In the genomic region with DNA sequence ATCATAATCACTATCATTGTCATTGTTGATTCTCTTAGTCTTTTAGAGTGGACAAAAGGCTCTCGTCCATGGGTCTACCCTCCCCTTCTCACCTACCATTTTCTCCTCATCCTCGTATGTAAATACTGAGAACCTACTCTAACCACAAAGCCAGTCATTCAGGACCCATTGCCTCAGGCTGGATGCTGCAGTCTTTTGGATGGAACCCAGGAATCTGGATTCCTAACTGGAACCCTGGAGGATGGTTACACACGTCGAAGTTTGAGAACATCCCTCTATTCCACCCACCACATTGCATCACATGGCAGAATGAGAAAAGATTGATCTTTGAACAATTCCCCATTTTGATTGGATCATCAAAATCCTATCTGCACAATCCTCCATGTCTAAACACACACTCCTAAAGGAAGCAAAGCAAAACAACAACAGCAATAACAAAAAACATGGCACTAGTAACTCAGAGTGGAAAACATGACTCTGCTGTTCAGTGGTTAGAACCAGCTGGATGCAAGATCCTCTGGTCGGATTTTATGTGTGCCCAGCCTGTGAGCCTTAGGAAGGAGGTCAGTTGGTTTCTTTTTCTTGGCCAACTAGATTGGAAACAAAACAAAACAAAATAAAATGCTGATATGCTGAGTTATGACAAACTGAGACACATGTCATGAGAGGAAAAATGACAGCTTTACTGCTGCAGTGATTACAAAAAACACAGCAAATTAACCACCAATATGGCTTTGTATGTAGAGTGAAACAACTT, we compare ENCODE assay signal across 22 cellular contexts. TPM values are rescaled to one million over a fixed set of nuclear protein-coding genes. Genes with fewer than 3 reads are reported as not detected.
"Had no signal": no experiment of that assay in that cellular context is flagged by ENCODE, and none has a peak within 500 bp of the region (broad histone marks: within the 10 kb centered on the region; RNA-seq: fewer than 3 reads in every experiment).

No MANE protein-coding gene starts in this region.

- H3K27ac Mint-ChIP-seq: naive thymus-derived CD8-positive, alpha-beta T cell; nephron progenitor cell; stimulated activated naive B cell treated with anti-CD40 and anti-IgM and Interleukin-4, amounts not matched to agents 10 μg/mL and 1 μg/mL and 100 μg/mL, for 72 hours; stimulated activated naive CD8-positive, alpha-beta T cell treated with anti-CD3 and anti-CD28 coated beads, Interleukin-15, Interleukin-2, amounts not matched to agents 100 ng/mL and 50 ng/mL, for 24 hours had no signal

- H3K4me3 ChIP-seq: dorsolateral prefrontal cortex, gastrocnemius medialis, lower lobe of right lung, psoas muscle, skin epidermis, spleen, thoracic aorta, tibial nerve, upper lobe of left lung, uterus had no signal

- H3K9me3 ChIP-seq: gastrocnemius medialis, lower lobe of right lung, thoracic aorta, upper lobe of left lung, uterus had no signal

- H3K27me3 ChIP-seq: gastrocnemius medialis, spleen, tibial nerve, upper lobe of left lung, uterus had no signal

- DNase-seq: dorsolateral prefrontal cortex; effector CD4-positive, alpha-beta T cell; foreskin fibroblast; gastrocnemius medialis; head of caudate nucleus; left ventricle myocardium superior; lower lobe of right lung; naive thymus-derived CD8-positive, alpha-beta T cell; nephron progenitor cell; nucleus accumbens; psoas muscle; right cardiac atrium; spleen; stimulated activated naive B cell treated with anti-CD40 and anti-IgM and Interleukin-4, amounts not matched to agents 10 μg/mL and 1 μg/mL and 100 μg/mL, for 72 hours; upper lobe of left lung; uterus had no signal

- H3K4me1 ChIP-seq: gastrocnemius medialis, lower lobe of right lung, psoas muscle, spleen, tibial nerve, upper lobe of left lung, uterus had no signal

- H3K4me3 Mint-ChIP-seq: naive thymus-derived CD8-positive, alpha-beta T cell; nephron progenitor cell; stimulated activated naive B cell treated with anti-CD40 and anti-IgM and Interleukin-4, amounts not matched to agents 10 μg/mL and 1 μg/mL and 100 μg/mL, for 72 hours; stimulated activated naive CD8-positive, alpha-beta T cell treated with anti-CD3 and anti-CD28 coated beads, Interleukin-15, Interleukin-2, amounts not matched to agents 100 ng/mL and 50 ng/mL, for 24 hours had no signal

- H3K36me3 ChIP-seq: gastrocnemius medialis, lower lobe of right lung, spleen, thoracic aorta, tibial nerve, upper lobe of left lung, uterus had no signal

- ATAC-seq: gastrocnemius medialis; left ventricle myocardium superior; lower lobe of right lung; naive thymus-derived CD8-positive, alpha-beta T cell; psoas muscle; right cardiac atrium; stimulated activated naive B cell treated with anti-CD40 and anti-IgM and Interleukin-4, amounts not matched to agents 10 μg/mL and 1 μg/mL and 100 μg/mL, for 72 hours had no signal

- FAIRE-seq: keratinocyte had no signal

- H3K27ac ChIP-seq: dorsolateral prefrontal cortex, gastrocnemius medialis, lower lobe of right lung, psoas muscle, skin epidermis, spleen, thoracic aorta, tibial nerve, upper lobe of left lung, uterus had no signal

- H3K4me1 Mint-ChIP-seq: stimulated activated naive B cell treated with anti-CD40 and anti-IgM and Interleukin-4, amounts not matched to agents 10 μg/mL and 1 μg/mL and 100 μg/mL, for 72 hours had no signal

- H3K27me3 Mint-ChIP-seq: stimulated activated naive CD8-positive, alpha-beta T cell treated with anti-CD3 and anti-CD28 coated beads, Interleukin-15, Interleukin-2, amounts not matched to agents 100 ng/mL and 50 ng/mL, for 24 hours had no signal

RNA-seq across cellular contexts. Expression of a gene that starts 38.0 kb away (rescaled TPM):
- total RNA-seq: osteocyte had no signal
